Comparison of ENCODE assay signal across 1 cellular context in genomic region chr19:55189424-55189823, GRCh38.
TF ChIP-seq lines count a peak whose summit lies in the region.

No MANE protein-coding gene starts in this region.

TF ChIP-seq in IMR-90, 13 proteins besides CTCF, POLR2A, EP300 and RAD21:
- no peak for TF ChIP-seq CHD1 (IDR thresholded peaks at IDR 0.05; ENCODE audit: low read depth, low read length)
- TF ChIP-seq NFE2L2 (IDR thresholded peaks at IDR 0.05; ENCODE audit: low read depth, low read length): 0 out of 2 replicates have a peak, but pooled peaks have one; percentile 26
- TF ChIP-seq RCOR1 (IDR thresholded peaks at IDR 0.05; ENCODE audit: insufficient replicate concordance, low read length): peak; percentile 70
- TF ChIP-seq FOS (IDR thresholded peaks at IDR 0.05; ENCODE audit: low read depth, low read length): peak; percentile 55
- peak; percentile 79 for TF ChIP-seq USF2 (IDR thresholded peaks at IDR 0.05; ENCODE audit: low read depth, low read length)
- peak; percentile 81; the same call in 1 of the 2 replicates for TF ChIP-seq MXI1 (IDR thresholded peaks at IDR 0.05; ENCODE audit: borderline replicate concordance, low read depth, low read length)
- TF ChIP-seq CEBPB (IDR thresholded peaks at IDR 0.05; ENCODE audit: low read depth, low read length): peak; percentile 66
- no peak for TF ChIP-seq SMC3 (IDR thresholded peaks at IDR 0.05; ENCODE audit: low read depth, low read length)
- TF ChIP-seq MAZ (IDR thresholded peaks at IDR 0.05; ENCODE audit: borderline replicate concordance, low read depth, low read length): no peak
- no peak for TF ChIP-seq MAFK (IDR thresholded peaks at IDR 0.05; ENCODE audit: low read depth, low read length)
- TF ChIP-seq RFX5 (IDR thresholded peaks at IDR 0.05; ENCODE audit: low read depth, low read length): no peak
- TF ChIP-seq ELK1 (IDR thresholded peaks at IDR 0.05; ENCODE audit: borderline replicate concordance, low read depth, low read length): no peak
- TF ChIP-seq BHLHE40 (IDR thresholded peaks at IDR 0.05; ENCODE audit: low read depth, low read length): peak; percentile 90
